Comparison of ENCODE assay signal across 7 cellular contexts in the genomic region with DNA sequence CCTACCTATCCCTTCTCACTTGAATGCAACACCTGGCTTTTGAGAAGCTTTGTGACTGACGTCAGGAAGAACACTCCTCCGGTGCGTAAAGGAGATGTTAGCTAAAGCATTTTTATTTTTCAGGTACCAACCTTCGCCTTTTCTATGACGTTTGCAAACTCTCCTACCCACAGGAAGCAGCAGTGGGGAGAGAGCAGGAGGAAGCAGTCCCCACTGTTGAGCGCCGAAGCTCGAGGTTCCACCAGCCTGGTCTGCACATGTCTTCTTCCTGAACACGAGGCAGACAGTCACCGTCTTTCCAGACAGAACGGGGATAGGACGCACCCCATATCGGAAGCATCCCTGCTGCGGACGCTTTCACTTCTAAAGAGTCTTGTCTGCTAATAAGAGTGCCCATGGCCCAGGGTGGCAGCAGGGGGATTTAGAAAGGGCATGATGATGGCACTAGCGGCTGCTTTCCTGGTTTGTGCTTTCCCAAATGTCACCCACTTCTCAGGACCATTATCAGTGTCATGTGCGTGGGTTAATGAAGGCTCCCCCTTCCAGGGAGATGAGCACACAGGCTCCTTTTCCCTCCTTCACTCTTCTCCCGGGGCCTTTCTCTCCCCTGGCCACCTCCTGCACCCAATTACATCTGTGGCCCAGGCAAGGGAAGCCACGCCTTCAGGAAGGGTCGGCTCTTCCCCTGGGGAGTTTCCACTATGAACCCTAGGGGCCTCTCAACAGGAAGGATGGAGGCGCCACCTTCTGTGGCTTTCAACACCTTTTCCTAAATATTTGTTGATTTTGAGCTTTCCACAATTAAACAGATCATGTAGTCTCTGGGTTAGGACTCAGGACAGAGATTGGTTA.
DNase-seq lines count a peak whose midpoint lies in the region; ATAC-seq and TF ChIP-seq lines count a peak whose summit lies in the region.
"Not testable (repeated sequence)": the region's sequence is repeated elsewhere in the genome, so short reads cannot be mapped to it uniquely, and the experiment has no call there.

No MANE protein-coding gene starts in this region.

- not testable (repeated sequence) for H3K27me3 Mint-ChIP-seq in activated CD4-positive, alpha-beta T cell treated with anti-CD3 and anti-CD28 coated beads for 36 hours; activated naive CD4-positive, alpha-beta T cell treated with anti-CD3 and anti-CD28 coated beads for 36 hours (ENCODE audit: low read depth); central memory CD8-positive, alpha-beta T cell; naive thymus-derived CD4-positive, alpha-beta T cell

- H3K4me2 ChIP-seq in DOHH2 (ENCODE audit: low read length): peak overlapping the region; percentile 31; the same call in 1 of the 2 replicates

- H3K9me3 ChIP-seq in DOHH2 (ENCODE audit: control insufficient read depth, insufficient read depth, low read length); naive thymus-derived CD4-positive, alpha-beta T cell (ENCODE audit: control insufficient read depth in 2 of 3, low read length in 3 of 3): not testable (repeated sequence)

- not testable (repeated sequence) for H3K79me2 ChIP-seq in DOHH2 (ENCODE audit: control insufficient read depth, low read length)

- not testable (repeated sequence) for H3K27ac ChIP-seq in DOHH2 (ENCODE audit: low read depth, low read length); naive thymus-derived CD4-positive, alpha-beta T cell (ENCODE audit: low read depth, low read length)

- not testable (repeated sequence) for H3K27me3 ChIP-seq in DOHH2 (ENCODE audit: control insufficient read depth, low read length); naive thymus-derived CD4-positive, alpha-beta T cell (ENCODE audit: control insufficient read depth in 2 of 2, insufficient read depth in 2 of 2, low read length in 2 of 2)

- not testable (repeated sequence) for H3K9me3 Mint-ChIP-seq in activated CD4-positive, alpha-beta T cell treated with anti-CD3 and anti-CD28 coated beads for 36 hours (ENCODE audit: low read depth); activated naive CD4-positive, alpha-beta T cell treated with anti-CD3 and anti-CD28 coated beads for 36 hours; central memory CD8-positive, alpha-beta T cell; naive thymus-derived CD4-positive, alpha-beta T cell; stimulated activated effector memory CD8-positive, alpha-beta T cell treated with anti-CD3 and anti-CD28 coated beads, Interleukin-12 subunit alpha, Interleukin-12 subunit beta, amount 100 ng/mL, for 72 hours

- ATAC-seq in HG02642 (IDR thresholded peaks at IDR 0.05; ENCODE audit: poor library complexity, unreplicated experiment): peak; percentile 52
- not testable (repeated sequence) for ATAC-seq in activated CD4-positive, alpha-beta T cell treated with anti-CD3 and anti-CD28 coated beads for 36 hours; stimulated activated effector memory CD8-positive, alpha-beta T cell treated with anti-CD3 and anti-CD28 coated beads, Interleukin-12 subunit alpha, Interleukin-12 subunit beta, amount 100 ng/mL, for 72 hours
- peak; percentile 24 for ATAC-seq in central memory CD8-positive, alpha-beta T cell (replicated peaks; ENCODE audit: extremely low read depth, poor library complexity, severe bottlenecking)
- ATAC-seq in naive thymus-derived CD4-positive, alpha-beta T cell: peak; percentile 19

- POLR2A ChIA-PET in activated CD4-positive, alpha-beta T cell treated with anti-CD3 and anti-CD28 coated beads for 36 hours (lab: Charles Lee); naive thymus-derived CD4-positive, alpha-beta T cell (lab: Charles Lee): not testable (repeated sequence)

- H3F3A ChIP-seq in DOHH2 (ENCODE audit: control insufficient read depth, insufficient read depth): not testable (repeated sequence)

- peak overlapping the region; percentile 77 for H3K27ac Mint-ChIP-seq in activated CD4-positive, alpha-beta T cell treated with anti-CD3 and anti-CD28 coated beads for 36 hours
- H3K27ac Mint-ChIP-seq in activated naive CD4-positive, alpha-beta T cell treated with anti-CD3 and anti-CD28 coated beads for 36 hours: not testable (repeated sequence)
- H3K27ac Mint-ChIP-seq in central memory CD8-positive, alpha-beta T cell (ENCODE audit: low read depth): peak overlapping the region; percentile 10
- peak overlapping the region in 4 of 9 donors; percentile 9 to 64 (median 42) for H3K27ac Mint-ChIP-seq in naive thymus-derived CD4-positive, alpha-beta T cell
- peak overlapping the region; percentile 14 for H3K27ac Mint-ChIP-seq in stimulated activated effector memory CD8-positive, alpha-beta T cell treated with anti-CD3 and anti-CD28 coated beads, Interleukin-12 subunit alpha, Interleukin-12 subunit beta, amount 100 ng/mL, for 72 hours

- DNase-seq in activated CD4-positive, alpha-beta T cell treated with anti-CD3 and anti-CD28 coated beads for 36 hours; central memory CD8-positive, alpha-beta T cell (ENCODE audit: low spot score in 2 of 2); stimulated activated effector memory CD8-positive, alpha-beta T cell treated with anti-CD3 and anti-CD28 coated beads, Interleukin-12 subunit alpha, Interleukin-12 subunit beta, amount 100 ng/mL, for 72 hours (ENCODE audit: low spot score in 2 of 2): not testable (repeated sequence)
- peak; percentile 8 for DNase-seq in activated naive CD4-positive, alpha-beta T cell treated with anti-CD3 and anti-CD28 coated beads for 36 hours
- DNase-seq in naive thymus-derived CD4-positive, alpha-beta T cell: peak in 3 of 9 donors; percentile 9 to 12 (median 10)

- H3K4me1 ChIP-seq in DOHH2 (ENCODE audit: control insufficient read depth, low read length): peaks cover 25% of the 10 kb centered on the region
- H3K4me1 ChIP-seq in naive thymus-derived CD4-positive, alpha-beta T cell (ENCODE audit: control insufficient read depth in 2 of 2, insufficient read depth in 2 of 2, low read length in 2 of 2): not testable (repeated sequence)

- intact Hi-C loops in activated CD4-positive, alpha-beta T cell treated with anti-CD3 and anti-CD28 coated beads for 36 hours (cut with DNase I, micrococcal nuclease); activated naive CD4-positive, alpha-beta T cell treated with anti-CD3 and anti-CD28 coated beads for 36 hours (cut with micrococcal nuclease); naive thymus-derived CD4-positive, alpha-beta T cell (cut with micrococcal nuclease): not testable (repeated sequence)

- CTCF ChIA-PET in activated CD4-positive, alpha-beta T cell treated with anti-CD3 and anti-CD28 coated beads for 36 hours (lab: Charles Lee): interaction anchor here (2.1 to 2.7 kb wide), 2 partner anchors 10 to 27 kb away, joined by 6 to 10 read pairs; no protein-coding TSS in a partner anchor
- CTCF ChIA-PET in activated naive CD4-positive, alpha-beta T cell treated with anti-CD3 and anti-CD28 coated beads for 36 hours (lab: Charles Lee): interaction anchor here (0.6 to 2.4 kb wide), 4 partner anchors 8 to 608 kb away, joined by 3 to 8 read pairs (median 4); no protein-coding TSS in a partner anchor
- CTCF ChIA-PET in naive thymus-derived CD4-positive, alpha-beta T cell (lab: Charles Lee): interaction anchor here (0.6 to 1.2 kb wide), 2 partner anchors 10 to 825 kb away, joined by 3 read pairs; no protein-coding TSS in a partner anchor

- H3K4me3 Mint-ChIP-seq in activated CD4-positive, alpha-beta T cell treated with anti-CD3 and anti-CD28 coated beads for 36 hours; activated naive CD4-positive, alpha-beta T cell treated with anti-CD3 and anti-CD28 coated beads for 36 hours: not testable (repeated sequence)
- peak overlapping the region; percentile 18 for H3K4me3 Mint-ChIP-seq in central memory CD8-positive, alpha-beta T cell
- peak overlapping the region in 2 of 10 donors; percentile 20 to 49 for H3K4me3 Mint-ChIP-seq in naive thymus-derived CD4-positive, alpha-beta T cell
- H3K4me3 Mint-ChIP-seq in stimulated activated effector memory CD8-positive, alpha-beta T cell treated with anti-CD3 and anti-CD28 coated beads, Interleukin-12 subunit alpha, Interleukin-12 subunit beta, amount 100 ng/mL, for 72 hours: peak overlapping the region; percentile 9

- H3K36me3 Mint-ChIP-seq in activated CD4-positive, alpha-beta T cell treated with anti-CD3 and anti-CD28 coated beads for 36 hours (ENCODE audit: low read depth): peaks cover 44% of the 10 kb centered on the region
- peaks cover 30% of the 10 kb centered on the region for H3K36me3 Mint-ChIP-seq in activated naive CD4-positive, alpha-beta T cell treated with anti-CD3 and anti-CD28 coated beads for 36 hours (ENCODE audit: low read depth)
- H3K36me3 Mint-ChIP-seq in central memory CD8-positive, alpha-beta T cell (ENCODE audit: insufficient read depth): peaks cover 23% of the 10 kb centered on the region
- H3K36me3 Mint-ChIP-seq in naive thymus-derived CD4-positive, alpha-beta T cell: peaks cover 24 to 81% (median 34%) of the 10 kb centered on the region in 5 donors
- H3K36me3 Mint-ChIP-seq in stimulated activated effector memory CD8-positive, alpha-beta T cell treated with anti-CD3 and anti-CD28 coated beads, Interleukin-12 subunit alpha, Interleukin-12 subunit beta, amount 100 ng/mL, for 72 hours: peaks cover 54% of the 10 kb centered on the region

- H3K4me1 Mint-ChIP-seq in activated CD4-positive, alpha-beta T cell treated with anti-CD3 and anti-CD28 coated beads for 36 hours: peaks cover 54% of the 10 kb centered on the region
- peaks cover 31% of the 10 kb centered on the region for H3K4me1 Mint-ChIP-seq in activated naive CD4-positive, alpha-beta T cell treated with anti-CD3 and anti-CD28 coated beads for 36 hours (ENCODE audit: low read depth)
- peaks cover 24% of the 10 kb centered on the region for H3K4me1 Mint-ChIP-seq in central memory CD8-positive, alpha-beta T cell
- H3K4me1 Mint-ChIP-seq in naive thymus-derived CD4-positive, alpha-beta T cell: peaks cover 13 to 43% (median 33%) of the 10 kb centered on the region in 7 donors
- peaks cover 27% of the 10 kb centered on the region for H3K4me1 Mint-ChIP-seq in stimulated activated effector memory CD8-positive, alpha-beta T cell treated with anti-CD3 and anti-CD28 coated beads, Interleukin-12 subunit alpha, Interleukin-12 subunit beta, amount 100 ng/mL, for 72 hours

- H3K36me3 ChIP-seq in DOHH2 (ENCODE audit: control insufficient read depth, low read length): not testable (repeated sequence)
- H3K36me3 ChIP-seq in naive thymus-derived CD4-positive, alpha-beta T cell (ENCODE audit: control insufficient read depth in 2 of 3, insufficient read depth in 3 of 3, low read length in 3 of 3): peaks cover 0 to 62% (median 3%) of the 10 kb centered on the region in 3 experiments

- not testable (repeated sequence) for TF ChIP-seq CTCF in DOHH2 (IDR thresholded peaks at IDR 0.05; ENCODE audit: low read depth, low read length, poor library complexity, severe bottlenecking)

- H4K20me1 ChIP-seq in DOHH2 (ENCODE audit: control insufficient read depth, insufficient read depth, low read depth, low read length): not testable (repeated sequence)

- not testable (repeated sequence) for H3K9me2 ChIP-seq in DOHH2 (replicated peaks; ENCODE audit: control insufficient read depth, low read length)

- H3K4me3 ChIP-seq in DOHH2 (ENCODE audit: low read length); naive thymus-derived CD4-positive, alpha-beta T cell (ENCODE audit: low read length): not testable (repeated sequence)
